In genomic region chr2:64442277-64442676, GRCh38 we compare ENCODE assay signal across 21 cellular contexts. TPM values are rescaled to one million over a fixed set of nuclear protein-coding genes. Genes with fewer than 3 reads are reported as not detected.
DNase-seq lines count a peak whose midpoint lies in the region; ATAC-seq and TF ChIP-seq lines count a peak whose summit lies in the region.
"Had no signal": no experiment of that assay in that cellular context is flagged by ENCODE, and none has a peak within 500 bp of the region (broad histone marks: within the 10 kb centered on the region; RNA-seq: fewer than 3 reads in every experiment).

No MANE protein-coding gene starts in this region.

- intact Hi-C loops in esophagus muscularis mucosa (cut with DNase I): no loop called here

- no peak for TF ChIP-seq EP300 in esophagus muscularis mucosa (IDR thresholded peaks at IDR 0.05)

- no peak overlapping the region for H4K91ac ChIP-seq in H9 (ENCODE audit: insufficient read length, low read depth, low read length)

- no peak overlapping the region for H4K5ac ChIP-seq in H9 (ENCODE audit: insufficient read length, low read depth, low read length)

- H3K56ac ChIP-seq in H9 (ENCODE audit: insufficient read length, low read depth, low read length): no peak overlapping the region

- no peak overlapping the region for H2BK120ac ChIP-seq in H9 (ENCODE audit: low read depth, low read length, poor library complexity, severe bottlenecking)

- no peak overlapping the region for H2BK15ac ChIP-seq in H9 (ENCODE audit: low read depth, low read length)

- no peaks in the 10 kb centered on the region for H3F3A ChIP-seq in neural progenitor cell (ENCODE audit: low read depth)

- no peak overlapping the region for H3K18ac ChIP-seq in H9 (ENCODE audit: insufficient read length, low read depth, low read length)

- no peak overlapping the region for H4K8ac ChIP-seq in H9 (replicated peaks; ENCODE audit: insufficient read length, low read depth, low read length)

- no peaks in the 10 kb centered on the region for H3K36me3 Mint-ChIP-seq in H9 (ENCODE audit: insufficient read depth in 1 of 3, low read depth in 3 of 3)
- no peaks in the 10 kb centered on the region for H3K36me3 Mint-ChIP-seq in neural progenitor cell
- H3K36me3 Mint-ChIP-seq: CD14-positive monocyte had no signal

- H3K9ac ChIP-seq in H9 (ENCODE audit: extremely low read depth, insufficient read length, low read length) (no peak overlapping the region), neural progenitor cell (no peak overlapping the region)
- H3K9ac ChIP-seq: BLaER1 treated with 17β-estradiol and CSF1 and Interleukin-3, amounts not matched to agents 10 nM and 100 nM had no signal

- no peaks in the 10 kb centered on the region for H3K79me1 ChIP-seq in H9 (ENCODE audit: insufficient read depth, low read depth, low read length, poor library complexity, severe bottlenecking)

- H4K20me1 ChIP-seq in H9 (ENCODE audit: control insufficient read depth, insufficient read depth, insufficient read length) (no peaks in the 10 kb centered on the region), neural progenitor cell (ENCODE audit: low read depth) (no peaks in the 10 kb centered on the region)
- H4K20me1 ChIP-seq: BLaER1 treated with 17β-estradiol and CSF1 and Interleukin-3, amounts not matched to agents 10 nM and 100 nM had no signal

- ATAC-seq in HG02852 (IDR thresholded peaks at IDR 0.05; ENCODE audit: unreplicated experiment) (no peak), HG03354 (IDR thresholded peaks at IDR 0.05; ENCODE audit: poor library complexity, severe bottlenecking, unreplicated experiment) (no peak)
- ATAC-seq: A549 had no signal

- H2AFZ ChIP-seq in H9 (ENCODE audit: low read length) (no peak overlapping the region), neural progenitor cell (replicated peaks) (no peak overlapping the region)

- TF ChIP-seq CTCF in H9 (conservative IDR thresholded peaks at IDR 0.05) (no peak), esophagus muscularis mucosa (IDR thresholded peaks at IDR 0.05) (no peak), neural progenitor cell (IDR thresholded peaks at IDR 0.05) (no peak)

- H3K9me3 Mint-ChIP-seq in H9: no peaks in the 10 kb centered on the region
- H3K9me3 Mint-ChIP-seq in neural progenitor cell: peaks cover 5% of the 10 kb centered on the region
- H3K9me3 Mint-ChIP-seq: CD14-positive monocyte; CD4-positive, alpha-beta T cell; CD8-positive, alpha-beta memory T cell; HFFc6 had no signal

- H3K23me2 ChIP-seq in H9 (ENCODE audit: insufficient read length, low read depth, low read length, poor library complexity, severe bottlenecking): no peaks in the 10 kb centered on the region

- no peak overlapping the region for H3K4me3 Mint-ChIP-seq in H9
- H3K4me3 Mint-ChIP-seq in neural progenitor cell: peak overlapping the region; percentile 10
- H3K4me3 Mint-ChIP-seq: CD14-positive monocyte; CD4-positive, alpha-beta T cell; CD8-positive, alpha-beta memory T cell; HFFc6 had no signal

- H3K4me2 ChIP-seq in H9 (ENCODE audit: insufficient read depth, insufficient read length, low read length) (no peak overlapping the region), neural progenitor cell (no peak overlapping the region)
- H3K4me2 ChIP-seq: A549; BLaER1 treated with 17β-estradiol and CSF1 and Interleukin-3, amounts not matched to agents 10 nM and 100 nM had no signal

- no peak overlapping the region for H2BK20ac ChIP-seq in H9 (ENCODE audit: low read depth, low read length, poor library complexity, severe bottlenecking)

- H3K23ac ChIP-seq in H9 (ENCODE audit: insufficient read length, low read depth, low read length): no peak overlapping the region

- H3K27ac ChIP-seq in H9 (ENCODE audit: insufficient read length, low read depth, low read length) (no peak overlapping the region), esophagus muscularis mucosa (replicated peaks in 1 of 4) (no peak overlapping the region), neural progenitor cell (no peak overlapping the region)
- H3K27ac ChIP-seq: A549; BLaER1 treated with 17β-estradiol and CSF1 and Interleukin-3, amounts not matched to agents 10 nM and 100 nM had no signal

- no peaks in the 10 kb centered on the region for H3K4me1 ChIP-seq in H9 (ENCODE audit: insufficient read depth, low read length)
- H3K4me1 ChIP-seq in esophagus muscularis mucosa: peaks cover 0 to 7% (median under 1%) of the 10 kb centered on the region in 4 donors
- peaks cover 12% of the 10 kb centered on the region for H3K4me1 ChIP-seq in neural progenitor cell
- H3K4me1 ChIP-seq: A549; BE2C; BLaER1 treated with 17β-estradiol and CSF1 and Interleukin-3, amounts not matched to agents 10 nM and 100 nM had no signal

- no peak overlapping the region for H3T11ph ChIP-seq in H9 (ENCODE audit: low read length)

- no peaks in the 10 kb centered on the region for H3K27me3 Mint-ChIP-seq in H9 (ENCODE audit: low read depth)
- H3K27me3 Mint-ChIP-seq in neural progenitor cell (ENCODE audit: insufficient read depth, low read depth): peaks cover 6% of the 10 kb centered on the region

- H3K27me3 ChIP-seq in H9 (ENCODE audit: insufficient read depth, low read length) (no peaks in the 10 kb centered on the region), esophagus muscularis mucosa (no peaks in the 10 kb centered on the region), neural progenitor cell (no peaks in the 10 kb centered on the region)
- H3K27me3 ChIP-seq: BE2C; BLaER1 treated with 17β-estradiol and CSF1 and Interleukin-3, amounts not matched to agents 10 nM and 100 nM had no signal

- no peak for TF ChIP-seq POLR2A in esophagus muscularis mucosa (IDR thresholded peaks at IDR 0.05; ENCODE audit: low read depth)

- no peak overlapping the region for H3K14ac ChIP-seq in H9 (ENCODE audit: insufficient read depth, low read length)

- no peak overlapping the region for H2AK5ac ChIP-seq in H9 (ENCODE audit: insufficient read length, low read length)

- H2BK12ac ChIP-seq in H9 (ENCODE audit: insufficient read length, low read depth, low read length): no peak overlapping the region

- H3K4ac ChIP-seq in H9 (ENCODE audit: low read depth, low read length): no peak overlapping the region

- H3K36me3 ChIP-seq in esophagus muscularis mucosa (no peaks in the 10 kb centered on the region), neural progenitor cell (no peaks in the 10 kb centered on the region)
- H3K36me3 ChIP-seq: BE2C; BLaER1 treated with 17β-estradiol and CSF1 and Interleukin-3, amounts not matched to agents 10 nM and 100 nM; HAP-1 had no signal

- no peak overlapping the region for H3K4me3 ChIP-seq in esophagus muscularis mucosa
- H3K4me3 ChIP-seq in neural progenitor cell: no peak overlapping the region
- H3K4me3 ChIP-seq: A549; BLaER1 treated with 17β-estradiol and CSF1 and Interleukin-3, amounts not matched to agents 10 nM and 100 nM; HAP-1 had no signal

- H2BK5ac ChIP-seq in H9 (ENCODE audit: insufficient read length, low read length): no peak overlapping the region

- no CpG with 5 or more reads among the region's 4 CpGs for WGBS in H9 (ENCODE audit: extremely low coverage, insufficient read length, low lambda C conversion rate)
- WGBS in esophagus muscularis mucosa: 95% methylated on average over 4 of the region's 4 CpGs

- peak overlapping the region in 2 of 3 experiments; percentile 0 to 1; a peak in 1 of 7 replicates for H3K27ac Mint-ChIP-seq in H9
- peak overlapping the region; percentile 74 for H3K27ac Mint-ChIP-seq in neural progenitor cell
- H3K27ac Mint-ChIP-seq: CD4-positive, alpha-beta T cell; CD8-positive, alpha-beta memory T cell; HFFc6 had no signal

- DNase-seq in H9 (no peak), esophagus muscularis mucosa (ENCODE audit: extremely low spot score) (peak; percentile 29), neural progenitor cell (ENCODE audit: low spot score) (no peak)
- DNase-seq in activated CD8-positive, alpha-beta memory T cell treated with anti-CD3 and anti-CD28 coated beads, Interleukin-2, amount 50 U/mL, for 4 hours: no peak
- DNase-seq: 8988T; ACHN; AML-193; BE2C; CD4-positive, alpha-beta T cell; CD8-positive, alpha-beta memory T cell; DMS 273 treated with DMSO at 0.1 percent for 48 hours; DMS79; EL; GDM1; HFFc6 had no signal

- H3K9me3 ChIP-seq in H9 (ENCODE audit: control insufficient read depth, low read depth, low read length) (no peaks in the 10 kb centered on the region), esophagus muscularis mucosa (no peaks in the 10 kb centered on the region), neural progenitor cell (ENCODE audit: low read depth) (no peaks in the 10 kb centered on the region)
- H3K9me3 ChIP-seq: A549; BE2C; BLaER1 treated with 17β-estradiol and CSF1 and Interleukin-3, amounts not matched to agents 10 nM and 100 nM; HAP-1 had no signal

- H3K4me1 Mint-ChIP-seq in H9 (peaks cover 14 to 17% of the 10 kb centered on the region in 2 experiments), neural progenitor cell (peaks cover 27% of the 10 kb centered on the region)
- H3K4me1 Mint-ChIP-seq: CD14-positive monocyte; CD8-positive, alpha-beta memory T cell had no signal

- no peaks in the 10 kb centered on the region for H3K79me2 ChIP-seq in H9 (ENCODE audit: insufficient read depth, low read length)
- H3K79me2 ChIP-seq in neural progenitor cell (ENCODE audit: low read depth): no peaks in the 10 kb centered on the region

RNA-seq across cellular contexts. Expression of gene LGALSL, which starts 11.7 kb away (rescaled TPM):
- total RNA-seq in H9 (2021) (20.4 and 23.8 TPM in 2 replicates), esophagus muscularis mucosa (10 to 100 TPM; 12.3 to 20.2 (median 17.5) TPM), neural progenitor cell (ENCODE audit: low replicate concordance) (24.3 and 31.1 TPM in 2 replicates)
